Comparison of ENCODE assay signal across 18 cellular contexts in genomic region chr7:39259391-39260003, GRCh38.
"Had no signal": no experiment of that assay in that cellular context is flagged by ENCODE, and none has a peak within 500 bp of the region (broad histone marks: within the 10 kb centered on the region; RNA-seq: fewer than 3 reads in every experiment).

No MANE protein-coding gene starts in this region.

- H3K36me3 ChIP-seq: left lung, prostate gland, right atrium auricular region, suprapubic skin had no signal

- H3K4me1 ChIP-seq: foreskin keratinocyte, left lung, prostate gland, right atrium auricular region, suprapubic skin had no signal

- H3K27me3 ChIP-seq: dorsolateral prefrontal cortex, foreskin keratinocyte, left lung, right atrium auricular region, suprapubic skin had no signal

- ATAC-seq: activated CD8-positive, alpha-beta T cell treated with anti-CD3 and anti-CD28 coated beads for 36 hours; activated T-helper 17 cell treated with anti-CD3 and anti-CD28 coated beads, Interleukin-2, amount 50 U/mL, for 72 hours; foreskin keratinocyte; left lung; T-cell had no signal

- H3K4me3 ChIP-seq: dorsolateral prefrontal cortex, left lung, prostate gland, right atrium auricular region, suprapubic skin had no signal

- DNase-seq: activated CD4-positive, alpha-beta T cell treated with anti-CD3 and anti-CD28 coated beads for 48 hours; activated CD4-positive, CD25-positive, alpha-beta regulatory T cell; activated CD8-positive, alpha-beta T cell treated with anti-CD3 and anti-CD28 coated beads for 36 hours; activated naive CD4-positive, alpha-beta T cell treated with anti-CD3 and anti-CD28 coated beads for 36 hours; activated T-cell treated with anti-CD3 and anti-CD28 coated beads, Interleukin-2, amount 50 U/mL, for 1 hour; caudate nucleus; dorsolateral prefrontal cortex; foreskin keratinocyte; hippocampal formation; left lung; midbrain; stimulated activated CD4-positive, alpha-beta T cell treated with anti-CD3 and anti-CD28 coated beads, Interleukin-2, amount 100 ng/mL, for 24 hours; T-cell; trophoblast cell had no signal

- H3K27ac ChIP-seq: dorsolateral prefrontal cortex, foreskin keratinocyte, left lung, prostate gland, right atrium auricular region, suprapubic skin had no signal

- H3K9me3 ChIP-seq: left lung, prostate gland, right atrium auricular region, suprapubic skin had no signal
